In the genomic region with DNA sequence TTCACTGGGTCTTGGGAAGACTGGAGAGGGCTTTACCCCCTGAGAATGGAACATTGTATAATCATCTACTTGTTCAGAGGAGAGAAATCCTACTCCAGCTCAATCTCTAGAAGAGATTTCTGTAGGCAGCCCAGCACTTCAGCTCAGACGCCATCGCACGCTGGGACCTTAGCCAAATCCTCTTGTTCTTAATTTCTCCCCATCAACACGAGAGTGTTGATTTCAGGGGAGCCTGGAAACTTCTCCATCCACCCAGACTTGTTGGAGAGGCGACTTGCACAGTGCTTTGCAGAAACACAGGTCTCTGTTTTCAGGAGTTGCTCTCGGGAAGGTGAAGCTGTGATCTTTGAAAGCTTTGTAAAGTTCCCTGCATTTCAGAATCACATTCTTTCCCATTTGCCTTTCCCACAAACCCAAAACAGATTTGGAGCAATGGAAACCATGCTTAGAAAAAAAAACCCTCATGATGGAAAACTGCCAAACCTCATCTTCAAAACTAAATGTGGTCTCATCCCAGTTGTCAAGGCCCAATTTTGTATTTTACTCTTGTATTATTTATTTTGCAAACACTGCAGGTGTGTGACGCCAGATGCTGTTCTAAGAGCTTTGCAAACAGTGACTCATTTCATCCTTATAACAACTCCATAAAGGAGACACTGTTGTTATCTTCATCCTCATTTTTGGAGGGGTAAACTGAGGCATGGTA, we compare ENCODE assay signal across 11 cellular contexts.
DNase-seq lines count a peak whose midpoint lies in the region; ATAC-seq and TF ChIP-seq lines count a peak whose summit lies in the region.
"Had no signal": no experiment of that assay in that cellular context is flagged by ENCODE, and none has a peak within 500 bp of the region (broad histone marks: within the 10 kb centered on the region; RNA-seq: fewer than 3 reads in every experiment).

No MANE protein-coding gene starts in this region.

- no peak overlapping the region for H3K23ac ChIP-seq in mesendoderm (ENCODE audit: low read length)

- H3K27ac ChIP-seq in mesendoderm (ENCODE audit: low read depth, low read length) (peak overlapping the region; percentile 15), gastroesophageal sphincter (peak overlapping the region in 1 of 4 donors; percentile 24)

- no peaks in the 10 kb centered on the region for H3K79me2 ChIP-seq in mesendoderm (ENCODE audit: control insufficient read depth, insufficient read depth, low read length)

- ATAC-seq in gastroesophageal sphincter = no peak
- ATAC-seq in HG02759 (IDR thresholded peaks at IDR 0.05; ENCODE audit: unreplicated experiment) = no peak

- H3K27me3 ChIP-seq in mesendoderm (ENCODE audit: insufficient read depth, low read length, poor library complexity) (no peaks in the 10 kb centered on the region), gastroesophageal sphincter (no peaks in the 10 kb centered on the region)

- no peak for TF ChIP-seq EP300 in gastroesophageal sphincter (IDR thresholded peaks at IDR 0.05)

- no peaks in the 10 kb centered on the region for H3K36me3 ChIP-seq in mesendoderm (ENCODE audit: control insufficient read depth, insufficient read depth, low read length)
- H3K36me3 ChIP-seq in gastroesophageal sphincter = no peaks in the 10 kb centered on the region

- no peak overlapping the region for H3K4ac ChIP-seq in mesendoderm (ENCODE audit: low read depth, low read length)

- no peak for TF ChIP-seq POLR2A in gastroesophageal sphincter (IDR thresholded peaks at IDR 0.05)

- no peaks in the 10 kb centered on the region for H3K79me1 ChIP-seq in mesendoderm (ENCODE audit: low read length)

- H3K18ac ChIP-seq in mesendoderm (ENCODE audit: low read length) = no peak overlapping the region

- H3K9ac ChIP-seq in mesendoderm (ENCODE audit: low read length) = no peak overlapping the region

- no CpG with 5 or more reads among the region's 7 CpGs for WGBS in mesendoderm (ENCODE audit: extremely low coverage, insufficient coverage, low lambda C conversion rate)
- 67 to 72% methylated on average over 6 to 7 of the region's 7 CpGs for WGBS in gastroesophageal sphincter (ENCODE audit: low coverage in 1 of 2), 2 donors

- peak overlapping the region; percentile 37 for H2BK15ac ChIP-seq in mesendoderm (replicated peaks; ENCODE audit: low read depth)

- H2BK5ac ChIP-seq in mesendoderm (ENCODE audit: low read length) = no peak overlapping the region

- H2AK5ac ChIP-seq in mesendoderm (ENCODE audit: low read length) = no peak overlapping the region

- no peak overlapping the region for H3K4me2 ChIP-seq in mesendoderm (ENCODE audit: low read length)

- H3K4me3 ChIP-seq in AG10803 (ENCODE audit: low read length) (no peak overlapping the region; the same call in 1 of the 2 replicates), mesendoderm (ENCODE audit: low read length) (no peak overlapping the region), gastroesophageal sphincter (no peak overlapping the region)

- peaks cover 0 to 17% (median 0%) of the 10 kb centered on the region in 3 donors for H3K9me3 ChIP-seq in gastroesophageal sphincter

- H2BK120ac ChIP-seq in mesendoderm (ENCODE audit: low read depth, low read length) = peak overlapping the region; percentile 1

- peaks cover 5% of the 10 kb centered on the region for H3K4me1 ChIP-seq in mesendoderm (ENCODE audit: control insufficient read depth, low read depth, low read length)
- H3K4me1 ChIP-seq in gastroesophageal sphincter = peaks cover 0 to 48% (median 19%) of the 10 kb centered on the region in 3 donors

- H3K56ac ChIP-seq in mesendoderm (ENCODE audit: low read length) = peak overlapping the region; percentile 9

- no peak overlapping the region for H4K5ac ChIP-seq in mesendoderm (ENCODE audit: low read length)

- TF ChIP-seq CTCF in AG10803 (conservative IDR thresholded peaks at IDR 0.05; ENCODE audit: low read length) (no peak), gastroesophageal sphincter (IDR thresholded peaks at IDR 0.05) (no peak)

- peak; percentile 77 for DNase-seq in AG10803 (ENCODE audit: low read depth)
- peak; percentile 87 for DNase-seq in NCI-H1092 (lab: John Stamatoyannopoulos, UW)
- peak; percentile 28 for DNase-seq in SHP77 treated with DMSO at 0.1 percent for 48 hours (lab: John Stamatoyannopoulos, UW)
- DNase-seq in mesendoderm = no peak
- no peak for DNase-seq in foreskin melanocyte
- no peak for DNase-seq in hypothalamus (lab: John Stamatoyannopoulos, UW)
- DNase-seq: activated CD4-positive, alpha-beta T cell treated with anti-CD3 and anti-CD28 coated beads, Interleukin-2, amount 50 U/mL, for 1 hour; activated naive CD8-positive, alpha-beta T cell treated with anti-CD3 and anti-CD28 coated beads for 36 hours; NCI-H524 treated with DMSO at 0.1 percent for 48 hours had no signal

- H4K8ac ChIP-seq in mesendoderm (ENCODE audit: low read depth, low read length) = no peak overlapping the region

Comparison
In these comparisons a context has a peak if more than half of its experiments do, and no peak if none do; other contexts are left out.
1. DNase-seq: peak in AG10803 (single experiment), NCI-H1092 (single experiment) and SHP77 treated with DMSO at 0.1 percent for 48 hours (single experiment); none in mesendoderm (single experiment), foreskin melanocyte (single experiment) and hypothalamus (0 of 51).